Comparison of ENCODE assay signal across 8 cellular contexts in the genomic region with DNA sequence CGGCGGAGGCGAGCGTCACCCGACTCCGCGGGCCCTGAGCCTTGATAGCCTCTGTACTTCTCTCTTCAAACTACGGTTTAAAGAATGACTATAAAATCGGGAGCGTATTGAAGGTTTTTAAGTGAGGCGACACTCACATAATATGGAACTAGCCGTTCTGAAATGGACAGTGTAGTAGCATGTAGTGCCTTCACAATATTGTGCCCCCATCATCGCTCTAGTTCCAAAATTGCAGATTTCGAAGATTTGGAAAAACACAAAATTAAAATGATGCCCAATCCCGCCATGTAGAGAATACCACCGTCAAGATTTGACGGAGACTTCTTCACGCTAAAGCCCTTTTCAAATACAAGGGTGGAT. TPM values are rescaled to one million over a fixed set of nuclear protein-coding genes. Genes with fewer than 3 reads are reported as not detected.
A peak's percentile ranks its signal among the peaks of the same experiment; 100 is the strongest.
DNase-seq lines count a peak whose midpoint lies in the region; ATAC-seq lines count a peak whose summit lies in the region.

No MANE protein-coding gene starts in this region.

- POLR2A ChIA-PET in activated CD4-positive, alpha-beta memory T cell treated with anti-CD3 and anti-CD28 coated beads for 36 hours (lab: Charles Lee): interaction anchor here (1.2 to 1.3 kb wide), 3 partner anchors 10 to 62 kb away, joined by 3 to 5 read pairs (median 3); no protein-coding TSS in a partner anchor

- CTCF ChIA-PET in activated CD4-positive, alpha-beta memory T cell treated with anti-CD3 and anti-CD28 coated beads for 36 hours (lab: Charles Lee): interaction anchor here (0.7 to 1.5 kb wide), 4 partner anchors 9 to 633 kb away, joined by 3 to 4 read pairs (median 3); no protein-coding TSS in a partner anchor

- H3K27me3 Mint-ChIP-seq in activated CD4-positive, alpha-beta memory T cell treated with anti-CD3 and anti-CD28 coated beads for 36 hours: no peaks in the 10 kb centered on the region
- peaks cover 0 to 1% of the 10 kb centered on the region in 2 donors for H3K27me3 Mint-ChIP-seq in stimulated activated naive B cell treated with anti-CD40 and anti-IgM and Interleukin-4, amounts not matched to agents 10 μg/mL and 1 μg/mL and 100 μg/mL, for 72 hours

- no peaks in the 10 kb centered on the region for H3K9me3 Mint-ChIP-seq in activated CD4-positive, alpha-beta memory T cell treated with anti-CD3 and anti-CD28 coated beads for 36 hours
- H3K9me3 Mint-ChIP-seq in stimulated activated naive B cell treated with anti-CD40 and anti-IgM and Interleukin-4, amounts not matched to agents 10 μg/mL and 1 μg/mL and 100 μg/mL, for 72 hours: no peaks in the 10 kb centered on the region

- peak overlapping the region; percentile 97 for H3K4me3 Mint-ChIP-seq in activated CD4-positive, alpha-beta memory T cell treated with anti-CD3 and anti-CD28 coated beads for 36 hours
- H3K4me3 Mint-ChIP-seq in stimulated activated naive B cell treated with anti-CD40 and anti-IgM and Interleukin-4, amounts not matched to agents 10 μg/mL and 1 μg/mL and 100 μg/mL, for 72 hours: peak overlapping the region; percentile 97 to 98

- WGBS in iPS DF 6.9 (ENCODE audit: insufficient coverage, insufficient read length): no CpG with 5 or more reads among the region's 18 CpGs

- H3K27ac ChIP-seq in iPS DF 6.9 (ENCODE audit: low read length): no peak overlapping the region

- no peaks in the 10 kb centered on the region for H3K27me3 ChIP-seq in iPS DF 6.9 (ENCODE audit: control insufficient read depth, insufficient read depth, low read length)

- H3K36me3 ChIP-seq in iPS DF 6.9 (ENCODE audit: control insufficient read depth, insufficient read depth, low read length): peaks cover 4% of the 10 kb centered on the region; the same call in 1 of the 2 replicates

- peaks cover 28% of the 10 kb centered on the region for H3K4me1 Mint-ChIP-seq in activated CD4-positive, alpha-beta memory T cell treated with anti-CD3 and anti-CD28 coated beads for 36 hours (ENCODE audit: low read depth)
- peaks cover 23 to 27% of the 10 kb centered on the region in 2 donors for H3K4me1 Mint-ChIP-seq in stimulated activated naive B cell treated with anti-CD40 and anti-IgM and Interleukin-4, amounts not matched to agents 10 μg/mL and 1 μg/mL and 100 μg/mL, for 72 hours

- peaks cover 15% of the 10 kb centered on the region for H3K36me3 Mint-ChIP-seq in activated CD4-positive, alpha-beta memory T cell treated with anti-CD3 and anti-CD28 coated beads for 36 hours
- H3K36me3 Mint-ChIP-seq in stimulated activated naive B cell treated with anti-CD40 and anti-IgM and Interleukin-4, amounts not matched to agents 10 μg/mL and 1 μg/mL and 100 μg/mL, for 72 hours: peaks cover 15% of the 10 kb centered on the region in 2 donors

- H3K9me3 ChIP-seq in iPS DF 6.9 (ENCODE audit: control insufficient read depth, insufficient read depth, low read length): no peaks in the 10 kb centered on the region

- no peaks in the 10 kb centered on the region for H3K4me1 ChIP-seq in iPS DF 6.9 (ENCODE audit: control insufficient read depth, insufficient read depth, low read length)

- DNase-seq in NCI-H748 (lab: John Stamatoyannopoulos, UW; ENCODE audit: unreplicated experiment) (peak; percentile 18), NCI-H748 treated with DMSO at 0.1 percent for 48 hours (lab: John Stamatoyannopoulos, UW) (no peak), iPS DF 6.9 (ENCODE audit: low read depth, low spot score) (no peak), NCI-H446 (lab: John Stamatoyannopoulos, UW) (no peak), AML-193 (lab: John Stamatoyannopoulos, UW) (no peak)
- DNase-seq in activated CD4-positive, alpha-beta memory T cell treated with anti-CD3 and anti-CD28 coated beads for 36 hours: no peak
- no peak for DNase-seq in stimulated activated naive B cell treated with anti-CD40 and anti-IgM and Interleukin-4, amounts not matched to agents 10 μg/mL and 1 μg/mL and 100 μg/mL, for 72 hours

- no peak for ATAC-seq in stimulated activated naive B cell treated with anti-CD40 and anti-IgM and Interleukin-4, amounts not matched to agents 10 μg/mL and 1 μg/mL and 100 μg/mL, for 72 hours (replicated peaks)
- ATAC-seq in HG03565 (IDR thresholded peaks at IDR 0.05; ENCODE audit: unreplicated experiment): no peak

- H3K4me3 ChIP-seq in iPS DF 6.9 (ENCODE audit: low read length): peak overlapping the region; percentile 89; the same call in 1 of the 2 replicates

- intact Hi-C loops in activated CD4-positive, alpha-beta memory T cell treated with anti-CD3 and anti-CD28 coated beads for 36 hours (cut with micrococcal nuclease): loop anchor here (2.0 to 10.0 kb wide), 6 partner anchors 26 to 628 kb away; a partner anchor contains a TSS

- peak overlapping the region; percentile 87 for H3K27ac Mint-ChIP-seq in activated CD4-positive, alpha-beta memory T cell treated with anti-CD3 and anti-CD28 coated beads for 36 hours
- peak overlapping the region; percentile 98 for H3K27ac Mint-ChIP-seq in stimulated activated naive B cell treated with anti-CD40 and anti-IgM and Interleukin-4, amounts not matched to agents 10 μg/mL and 1 μg/mL and 100 μg/mL, for 72 hours

RNA-seq across cellular contexts. Expression of a gene that starts 0.3 kb away (rescaled TPM):
- total RNA-seq in activated CD4-positive, alpha-beta memory T cell treated with anti-CD3 and anti-CD28 coated beads for 36 hours: 10 to 100 TPM; 25.5 to 25.6 TPM
